12 cellular contexts compared by ENCODE assay signal in genomic region chr17:8378117-8378516, GRCh38. TPM values are rescaled to one million over a fixed set of nuclear protein-coding genes. Genes with fewer than 3 reads are reported as not detected.
"Had no signal": no experiment of that assay in that cellular context is flagged by ENCODE, and none has a peak within 500 bp of the region (broad histone marks: within the 10 kb centered on the region; RNA-seq: fewer than 3 reads in every experiment).

No MANE protein-coding gene starts in this region.

RNA-seq across cellular contexts. Expression of gene RNF222, which starts 19.5 kb away (rescaled TPM):
- total RNA-seq: breast epithelium, mesenteric fat pad, myocyte, occipital lobe, psoas muscle, right lobe of liver, SK-MEL-5, spleen, upper lobe of right lung had no signal
- polyA plus RNA-seq: psoas muscle had no signal

RNA-seq across cellular contexts. Expression of gene ODF4, which starts 38.5 kb away (rescaled TPM):
- total RNA-seq: breast epithelium, dorsolateral prefrontal cortex, esophagus squamous epithelium, lower leg skin, mesenteric fat pad, myocyte, occipital lobe, psoas muscle, right lobe of liver, SK-MEL-5, spleen, upper lobe of right lung had no signal
- polyA plus RNA-seq: psoas muscle, spleen had no signal
